In the genomic region with DNA sequence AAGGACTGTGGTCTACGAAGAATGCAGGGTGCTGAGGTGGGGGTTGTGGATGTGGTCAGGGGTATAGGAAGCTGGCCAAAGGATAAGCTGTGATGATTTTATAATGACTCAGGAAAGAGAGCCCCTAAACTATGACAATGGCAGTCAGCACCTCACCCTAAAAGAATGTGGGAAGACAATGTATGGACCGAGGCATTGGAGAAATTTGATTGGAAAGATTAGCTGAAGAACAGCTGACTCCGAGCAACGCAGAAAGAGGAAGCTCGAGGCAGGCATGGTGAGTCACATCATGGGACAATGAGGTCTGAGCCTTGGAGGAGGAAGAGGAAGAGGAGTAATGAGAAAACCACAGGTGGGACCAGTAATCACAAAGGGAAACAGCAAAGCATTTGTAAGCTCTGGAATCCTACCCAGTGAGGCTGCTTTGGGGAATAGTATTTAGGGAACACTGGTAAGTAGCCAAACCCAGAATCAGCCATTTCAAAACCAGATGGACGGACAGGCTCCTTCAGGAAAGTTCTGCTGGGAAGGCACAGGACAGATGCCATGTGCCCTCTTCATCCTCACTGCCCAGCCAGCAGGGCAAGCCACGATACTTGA, we compare ENCODE assay signal across 1 cellular context.
TF ChIP-seq lines count a peak whose summit lies in the region.

No MANE protein-coding gene starts in this region.

TF ChIP-seq in K562, 482 proteins besides CTCF, POLR2A, EP300 and RAD21 (continued from another document):
- TF ChIP-seq TBL1XR1 (IDR thresholded peaks at IDR 0.05; ENCODE audit: low read length in 2 of 2): no peak
- no peak for TF ChIP-seq KDM2B (CRISPR knock-in tag; IDR thresholded peaks at IDR 0.05)
- no peak for TF ChIP-seq SP2 (IDR thresholded peaks at IDR 0.05; ENCODE audit: extremely low read depth, low read depth, low read length, poor library complexity, severe bottlenecking)
- TF ChIP-seq KAT2B (IDR thresholded peaks at IDR 0.05; ENCODE audit: low read depth, low read length): no peak
- TF ChIP-seq SOX6 (IDR thresholded peaks at IDR 0.05): peak; percentile 57; the same call in 1 of the 2 replicates
- no peak for TF ChIP-seq CCNT2 (IDR thresholded peaks at IDR 0.05; ENCODE audit: borderline replicate concordance, extremely low read depth, insufficient read length, low read depth, low read length)
- no peak for TF ChIP-seq ZNF24 (IDR thresholded peaks at IDR 0.05)
- no peak for TF ChIP-seq ZNF445 (CRISPR knock-in tag; IDR thresholded peaks at IDR 0.05; ENCODE audit: low read depth)
- TF ChIP-seq HIVEP1 (CRISPR knock-in tag; IDR thresholded peaks at IDR 0.05): no peak
- TF ChIP-seq, protein P1, sequence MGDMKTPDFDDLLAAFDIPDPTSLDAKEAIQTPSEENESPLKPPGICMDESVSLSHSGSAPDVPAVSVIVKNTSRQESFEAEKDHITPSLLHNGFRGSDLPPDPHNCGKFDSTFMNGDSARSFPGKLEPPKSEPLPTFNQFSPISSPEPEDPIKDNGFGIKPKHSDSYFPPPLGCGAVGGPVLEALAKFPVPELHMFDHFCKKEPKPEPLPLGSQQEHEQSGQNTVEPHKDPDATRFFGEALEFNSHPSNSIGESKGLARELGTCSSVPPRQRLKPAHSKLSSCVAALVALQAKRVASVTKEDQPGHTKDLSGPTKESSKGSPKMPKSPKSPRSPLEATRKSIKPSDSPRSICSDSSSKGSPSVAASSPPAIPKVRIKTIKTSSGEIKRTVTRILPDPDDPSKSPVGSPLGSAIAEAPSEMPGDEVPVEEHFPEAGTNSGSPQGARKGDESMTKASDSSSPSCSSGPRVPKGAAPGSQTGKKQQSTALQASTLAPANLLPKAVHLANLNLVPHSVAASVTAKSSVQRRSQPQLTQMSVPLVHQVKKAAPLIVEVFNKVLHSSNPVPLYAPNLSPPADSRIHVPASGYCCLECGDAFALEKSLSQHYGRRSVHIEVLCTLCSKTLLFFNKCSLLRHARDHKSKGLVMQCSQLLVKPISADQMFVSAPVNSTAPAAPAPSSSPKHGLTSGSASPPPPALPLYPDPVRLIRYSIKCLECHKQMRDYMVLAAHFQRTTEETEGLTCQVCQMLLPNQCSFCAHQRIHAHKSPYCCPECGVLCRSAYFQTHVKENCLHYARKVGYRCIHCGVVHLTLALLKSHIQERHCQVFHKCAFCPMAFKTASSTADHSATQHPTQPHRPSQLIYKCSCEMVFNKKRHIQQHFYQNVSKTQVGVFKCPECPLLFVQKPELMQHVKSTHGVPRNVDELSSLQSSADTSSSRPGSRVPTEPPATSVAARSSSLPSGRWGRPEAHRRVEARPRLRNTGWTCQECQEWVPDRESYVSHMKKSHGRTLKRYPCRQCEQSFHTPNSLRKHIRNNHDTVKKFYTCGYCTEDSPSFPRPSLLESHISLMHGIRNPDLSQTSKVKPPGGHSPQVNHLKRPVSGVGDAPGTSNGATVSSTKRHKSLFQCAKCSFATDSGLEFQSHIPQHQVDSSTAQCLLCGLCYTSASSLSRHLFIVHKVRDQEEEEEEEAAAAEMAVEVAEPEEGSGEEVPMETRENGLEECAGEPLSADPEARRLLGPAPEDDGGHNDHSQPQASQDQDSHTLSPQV (IDR thresholded peaks at IDR 0.05): no peak
- no peak for TF ChIP-seq RB1 (IDR thresholded peaks at IDR 0.05; ENCODE audit: low read depth)
- TF ChIP-seq ARID1B (IDR thresholded peaks at IDR 0.05): 0 out of 2 replicates have a peak, but pooled peaks have one; percentile 10
- TF ChIP-seq ZFPM2 (CRISPR knock-in tag; IDR thresholded peaks at IDR 0.05): no peak
- TF ChIP-seq FOXJ3 (CRISPR knock-in tag; IDR thresholded peaks at IDR 0.05): no peak
- no peak for TF ChIP-seq GTF2E2 (tag; IDR thresholded peaks at IDR 0.05)
- TF ChIP-seq MBD2 (IDR thresholded peaks at IDR 0.05; ENCODE audit: borderline replicate concordance, low read depth): no peak
- TF ChIP-seq ZNF384 (IDR thresholded peaks at IDR 0.05; ENCODE audit: low read depth, low read length): no peak
- TF ChIP-seq PURB (CRISPR knock-in tag; IDR thresholded peaks at IDR 0.05; ENCODE audit: low read depth): no peak
- no peak for TF ChIP-seq ZNF830 (CRISPR knock-in tag; IDR thresholded peaks at IDR 0.05)
- TF ChIP-seq, protein P2, sequence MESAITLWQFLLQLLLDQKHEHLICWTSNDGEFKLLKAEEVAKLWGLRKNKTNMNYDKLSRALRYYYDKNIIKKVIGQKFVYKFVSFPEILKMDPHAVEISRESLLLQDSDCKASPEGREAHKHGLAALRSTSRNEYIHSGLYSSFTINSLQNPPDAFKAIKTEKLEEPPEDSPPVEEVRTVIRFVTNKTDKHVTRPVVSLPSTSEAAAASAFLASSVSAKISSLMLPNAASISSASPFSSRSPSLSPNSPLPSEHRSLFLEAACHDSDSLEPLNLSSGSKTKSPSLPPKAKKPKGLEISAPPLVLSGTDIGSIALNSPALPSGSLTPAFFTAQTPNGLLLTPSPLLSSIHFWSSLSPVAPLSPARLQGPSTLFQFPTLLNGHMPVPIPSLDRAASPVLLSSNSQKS (CRISPR knock-in tag; IDR thresholded peaks at IDR 0.05): no peak
- peak; percentile 52 for TF ChIP-seq FOSL1 (tag; conservative IDR thresholded peaks at IDR 0.05)
- no peak for TF ChIP-seq ETV1 (tag; conservative IDR thresholded peaks at IDR 0.05; ENCODE audit: low read depth)
- TF ChIP-seq ZNF316 (IDR thresholded peaks at IDR 0.05): no peak
- TF ChIP-seq, protein P3, sequence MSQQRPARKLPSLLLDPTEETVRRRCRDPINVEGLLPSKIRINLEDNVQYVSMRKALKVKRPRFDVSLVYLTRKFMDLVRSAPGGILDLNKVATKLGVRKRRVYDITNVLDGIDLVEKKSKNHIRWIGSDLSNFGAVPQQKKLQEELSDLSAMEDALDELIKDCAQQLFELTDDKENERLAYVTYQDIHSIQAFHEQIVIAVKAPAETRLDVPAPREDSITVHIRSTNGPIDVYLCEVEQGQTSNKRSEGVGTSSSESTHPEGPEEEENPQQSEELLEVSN (IDR thresholded peaks at IDR 0.05; ENCODE audit: borderline replicate concordance in 1 of 2, extremely low read depth in 1 of 2, insufficient read depth in 1 of 2, insufficient read length in 1 of 2, low read depth in 1 of 2, low read length in 1 of 2, poor library complexity in 1 of 2, severe bottlenecking in 1 of 2): no peak
- TF ChIP-seq, protein P4, sequence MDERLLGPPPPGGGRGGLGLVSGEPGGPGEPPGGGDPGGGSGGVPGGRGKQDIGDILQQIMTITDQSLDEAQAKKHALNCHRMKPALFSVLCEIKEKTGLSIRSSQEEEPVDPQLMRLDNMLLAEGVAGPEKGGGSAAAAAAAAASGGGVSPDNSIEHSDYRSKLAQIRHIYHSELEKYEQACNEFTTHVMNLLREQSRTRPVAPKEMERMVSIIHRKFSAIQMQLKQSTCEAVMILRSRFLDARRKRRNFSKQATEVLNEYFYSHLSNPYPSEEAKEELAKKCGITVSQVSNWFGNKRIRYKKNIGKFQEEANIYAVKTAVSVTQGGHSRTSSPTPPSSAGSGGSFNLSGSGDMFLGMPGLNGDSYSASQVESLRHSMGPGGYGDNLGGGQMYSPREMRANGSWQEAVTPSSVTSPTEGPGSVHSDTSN (CRISPR knock-in tag; IDR thresholded peaks at IDR 0.05; ENCODE audit: low read depth): no peak
- TF ChIP-seq, protein P4 (tag; conservative IDR thresholded peaks at IDR 0.05; ENCODE audit: low read depth): no peak
- TF ChIP-seq NFRKB (IDR thresholded peaks at IDR 0.05; ENCODE audit: low read depth): no peak
- TF ChIP-seq, protein P5, sequence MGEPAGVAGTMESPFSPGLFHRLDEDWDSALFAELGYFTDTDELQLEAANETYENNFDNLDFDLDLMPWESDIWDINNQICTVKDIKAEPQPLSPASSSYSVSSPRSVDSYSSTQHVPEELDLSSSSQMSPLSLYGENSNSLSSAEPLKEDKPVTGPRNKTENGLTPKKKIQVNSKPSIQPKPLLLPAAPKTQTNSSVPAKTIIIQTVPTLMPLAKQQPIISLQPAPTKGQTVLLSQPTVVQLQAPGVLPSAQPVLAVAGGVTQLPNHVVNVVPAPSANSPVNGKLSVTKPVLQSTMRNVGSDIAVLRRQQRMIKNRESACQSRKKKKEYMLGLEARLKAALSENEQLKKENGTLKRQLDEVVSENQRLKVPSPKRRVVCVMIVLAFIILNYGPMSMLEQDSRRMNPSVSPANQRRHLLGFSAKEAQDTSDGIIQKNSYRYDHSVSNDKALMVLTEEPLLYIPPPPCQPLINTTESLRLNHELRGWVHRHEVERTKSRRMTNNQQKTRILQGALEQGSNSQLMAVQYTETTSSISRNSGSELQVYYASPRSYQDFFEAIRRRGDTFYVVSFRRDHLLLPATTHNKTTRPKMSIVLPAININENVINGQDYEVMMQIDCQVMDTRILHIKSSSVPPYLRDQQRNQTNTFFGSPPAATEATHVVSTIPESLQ (CRISPR knock-in tag; IDR thresholded peaks at IDR 0.05): no peak
- TF ChIP-seq SRF (CRISPR knock-in tag; IDR thresholded peaks at IDR 0.05): no peak
- no peak for TF ChIP-seq NFIX (CRISPR knock-in tag; IDR thresholded peaks at IDR 0.05; ENCODE audit: low read depth)
- no peak for TF ChIP-seq IFI16 (CRISPR knock-in tag; IDR thresholded peaks at IDR 0.05)
- no peak for TF ChIP-seq FOXM1 (IDR thresholded peaks at IDR 0.05; ENCODE audit: low read depth)
- no peak for TF ChIP-seq FOXM1 (CRISPR knock-in tag; IDR thresholded peaks at IDR 0.05; ENCODE audit: low read depth)
- TF ChIP-seq SMAD4 (CRISPR knock-in tag; conservative IDR thresholded peaks at IDR 0.05): no peak
- TF ChIP-seq SRSF1 (IDR thresholded peaks at IDR 0.05; ENCODE audit: low read depth, low read length): no peak
- TF ChIP-seq, protein P6, sequence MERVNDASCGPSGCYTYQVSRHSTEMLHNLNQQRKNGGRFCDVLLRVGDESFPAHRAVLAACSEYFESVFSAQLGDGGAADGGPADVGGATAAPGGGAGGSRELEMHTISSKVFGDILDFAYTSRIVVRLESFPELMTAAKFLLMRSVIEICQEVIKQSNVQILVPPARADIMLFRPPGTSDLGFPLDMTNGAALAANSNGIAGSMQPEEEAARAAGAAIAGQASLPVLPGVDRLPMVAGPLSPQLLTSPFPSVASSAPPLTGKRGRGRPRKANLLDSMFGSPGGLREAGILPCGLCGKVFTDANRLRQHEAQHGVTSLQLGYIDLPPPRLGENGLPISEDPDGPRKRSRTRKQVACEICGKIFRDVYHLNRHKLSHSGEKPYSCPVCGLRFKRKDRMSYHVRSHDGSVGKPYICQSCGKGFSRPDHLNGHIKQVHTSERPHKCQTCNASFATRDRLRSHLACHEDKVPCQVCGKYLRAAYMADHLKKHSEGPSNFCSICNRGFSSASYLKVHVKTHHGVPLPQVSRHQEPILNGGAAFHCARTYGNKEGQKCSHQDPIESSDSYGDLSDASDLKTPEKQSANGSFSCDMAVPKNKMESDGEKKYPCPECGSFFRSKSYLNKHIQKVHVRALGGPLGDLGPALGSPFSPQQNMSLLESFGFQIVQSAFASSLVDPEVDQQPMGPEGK (CRISPR knock-in tag; IDR thresholded peaks at IDR 0.05; ENCODE audit: borderline replicate concordance): no peak
- TF ChIP-seq, protein P7, sequence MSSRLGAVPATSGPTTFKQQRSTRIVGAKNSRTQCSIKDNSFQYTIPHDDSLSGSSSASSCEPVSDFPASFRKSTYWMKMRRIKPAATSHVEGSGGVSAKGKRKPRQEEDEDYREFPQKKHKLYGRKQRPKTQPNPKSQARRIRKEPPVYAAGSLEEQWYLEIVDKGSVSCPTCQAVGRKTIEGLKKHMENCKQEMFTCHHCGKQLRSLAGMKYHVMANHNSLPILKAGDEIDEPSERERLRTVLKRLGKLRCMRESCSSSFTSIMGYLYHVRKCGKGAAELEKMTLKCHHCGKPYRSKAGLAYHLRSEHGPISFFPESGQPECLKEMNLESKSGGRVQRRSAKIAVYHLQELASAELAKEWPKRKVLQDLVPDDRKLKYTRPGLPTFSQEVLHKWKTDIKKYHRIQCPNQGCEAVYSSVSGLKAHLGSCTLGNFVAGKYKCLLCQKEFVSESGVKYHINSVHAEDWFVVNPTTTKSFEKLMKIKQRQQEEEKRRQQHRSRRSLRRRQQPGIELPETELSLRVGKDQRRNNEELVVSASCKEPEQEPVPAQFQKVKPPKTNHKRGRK (tag; IDR thresholded peaks at IDR 0.05): no peak
- TF ChIP-seq LEF1 (IDR thresholded peaks at IDR 0.05): no peak
- TF ChIP-seq ZNF75A (CRISPR knock-in tag; IDR thresholded peaks at IDR 0.05): no peak
